In genomic region chr4:89753601-89754066, GRCh38 we compare ENCODE assay signal across 9 cellular contexts.
A peak's percentile ranks its signal among the peaks of the same experiment; 100 is the strongest.
DNase-seq lines count a peak whose midpoint lies in the region; ATAC-seq, FAIRE-seq and TF ChIP-seq lines count a peak whose summit lies in the region.
"Had no signal": no experiment of that assay in that cellular context is flagged by ENCODE, and none has a peak within 500 bp of the region (broad histone marks: within the 10 kb centered on the region; RNA-seq: fewer than 3 reads in every experiment).

No MANE protein-coding gene starts in this region.

- no peaks in the 10 kb centered on the region for H3K36me3 ChIP-seq in K562 (ENCODE audit: control insufficient read depth, insufficient read depth, low read length)
- no peaks in the 10 kb centered on the region for H3K36me3 ChIP-seq in uterus

- in situ Hi-C loops in K562 (cut with MboI) = no loop called here

- TF ChIP-seq POLR2A in K562 (conservative IDR thresholded peaks at IDR 0.05) (no peak), uterus (IDR thresholded peaks at IDR 0.05) (no peak)

- POLR2A ChIA-PET in K562 (lab: Yijun Ruan, JAX) = no interaction called here

- no peak for TF ChIP-seq CTCF in K562 (IDR thresholded peaks at IDR 0.05 in 2 of 3, conservative IDR thresholded peaks at IDR 0.05 in 1 of 3; ENCODE audit: insufficient read depth in 2 of 3, low read depth in 1 of 3, low read length in 3 of 3)
- no peak for TF ChIP-seq CTCF in uterus (IDR thresholded peaks at IDR 0.05)

- no TSS peak for BruUV-seq in K562 (replicated peaks; lab: Mats Ljungman, UMichigan)

- no peak for FAIRE-seq in K562 (lab: Jason Lieb, UNC)

- TF ChIP-seq RAD21 in K562 (CRISPR knock-in tag; conservative IDR thresholded peaks at IDR 0.05 in 1 of 2, IDR thresholded peaks at IDR 0.05 in 1 of 2) = no peak

- no peak for TF ChIP-seq EP300 in K562 (IDR thresholded peaks at IDR 0.05; ENCODE audit: low read length)

- peak; percentile 34 to 88 for ATAC-seq in left cardiac atrium
- no peak for ATAC-seq in Right ventricle myocardium superior (ENCODE audit: poor library complexity)
- no peak for ATAC-seq in K562

- H3K9me1 ChIP-seq in K562 (ENCODE audit: control insufficient read depth, insufficient read depth, low read length) = no peaks in the 10 kb centered on the region

- intact Hi-C loops in left cardiac atrium (cut with DNase I) = no loop called here
- intact Hi-C loops in Right ventricle myocardium superior (cut with DNase I) = no loop called here
- intact Hi-C loops in K562 (cut with micrococcal nuclease) = no loop called here
- intact Hi-C loops in uterus (cut with DNase I; ENCODE audit: low total_unique reads) = loop anchor here (5.0 kb wide), 1 partner anchor 46 kb away; no protein-coding TSS in a partner anchor

- H3K4me3 ChIP-seq in K562 (no peak overlapping the region), uterus (no peak overlapping the region)

- CTCF ChIA-PET in K562 (lab: Yijun Ruan, JAX; ENCODE audit: low intra/inter-chr PET ratio) = no interaction called here

- no peaks in the 10 kb centered on the region for H4K20me1 ChIP-seq in K562 (replicated peaks; ENCODE audit: control insufficient read depth, insufficient read depth, low read length)

- H3K27ac ChIP-seq in K562 (ENCODE audit: extremely low read depth, low read depth, low read length) = no peak overlapping the region
- peak overlapping the region; percentile 83 to 85 for H3K27ac ChIP-seq in uterus

- no peaks in the 10 kb centered on the region for H3K9me3 ChIP-seq in K562 (replicated peaks; ENCODE audit: control insufficient read depth, insufficient read depth, low read depth, low read length)
- H3K9me3 ChIP-seq in uterus = no peaks in the 10 kb centered on the region

- no peak overlapping the region for H3K4me2 ChIP-seq in K562 (ENCODE audit: insufficient read depth, low read length)

- H3K79me2 ChIP-seq in K562 (ENCODE audit: control insufficient read depth, insufficient read depth, low read length) = no peaks in the 10 kb centered on the region

- DNase-seq in left cardiac atrium = no peak
- DNase-seq in Right ventricle myocardium superior = no peak
- no peak for DNase-seq in K562 (ENCODE audit: extremely low read depth in 1 of 4, low spot score in 3 of 4)
- peak; percentile 66 for DNase-seq in left kidney (ENCODE audit: low read depth, low spot score)
- no peak for DNase-seq in uterus
- DNase-seq in mucosa of gallbladder (ENCODE audit: low spot score) = no peak
- no peak for DNase-seq in NCI-H524 (lab: John Stamatoyannopoulos, UW)
- no peak for DNase-seq in stimulated activated CD4-positive, alpha-beta T cell treated with anti-CD3 and anti-CD28 coated beads, Interleukin-15, amount 100 ng/mL, for 24 hours
- DNase-seq: CD4-positive, CD25-positive, alpha-beta regulatory T cell had no signal

- H3K27me3 ChIP-seq in K562 (ENCODE audit: control insufficient read depth in 2 of 2, insufficient read depth in 2 of 2, low read length in 2 of 2) (no peaks in the 10 kb centered on the region), uterus (no peaks in the 10 kb centered on the region)

- 1% methylated on average over 5 of the region's 5 CpGs for WGBS in K562 (ENCODE audit: insufficient coverage, low coverage, missing lambda C conversion rate)

- no peak overlapping the region for H2AFZ ChIP-seq in K562 (ENCODE audit: low read depth, low read length)

- H3K4me1 ChIP-seq in K562 (replicated peaks in 1 of 2; ENCODE audit: control insufficient read depth in 2 of 2, insufficient read depth in 2 of 2, low read length in 2 of 2) (no peaks in the 10 kb centered on the region), uterus (no peaks in the 10 kb centered on the region)

- H3K9ac ChIP-seq in K562 (ENCODE audit: insufficient read depth in 1 of 2, low read depth in 2 of 2, low read length in 2 of 2) = no peak overlapping the region

TF ChIP-seq in K562, 482 proteins besides CTCF, POLR2A, EP300 and RAD21:
- no peak for TF ChIP-seq RBFOX2 (IDR thresholded peaks at IDR 0.05; ENCODE audit: low read depth, low read length)
- 0 out of 4 replicates have a peak, but pooled peaks of 1 of the 2 experiments have one; percentile 12 for TF ChIP-seq KDM1A (IDR thresholded peaks at IDR 0.05)
- no peak for TF ChIP-seq BACH1 (tag; IDR thresholded peaks at IDR 0.05)
- TF ChIP-seq ATF3 (IDR thresholded peaks at IDR 0.05) = peak; percentile 30; the same call in 1 of the 2 replicates
- TF ChIP-seq ATF3 (CRISPR knock-in tag; conservative IDR thresholded peaks at IDR 0.05) = no peak
- TF ChIP-seq NCOA4 (IDR thresholded peaks at IDR 0.05; ENCODE audit: partially characterized antibody) = no peak

Comparison
In these comparisons a context has a peak if more than half of its experiments do, and no peak if none do; other contexts are left out.
1. ATAC-seq: peak in left cardiac atrium (2 of 2); none in Right ventricle myocardium superior (single experiment) and K562 (single experiment).